9 cellular contexts compared by ENCODE assay signal in genomic region chr2:127386246-127386645, GRCh38. TPM values are rescaled to one million over a fixed set of nuclear protein-coding genes. Genes with fewer than 3 reads are reported as not detected.
DNase-seq lines count a peak whose midpoint lies in the region; ATAC-seq, FAIRE-seq and TF ChIP-seq lines count a peak whose summit lies in the region.
"Had no signal": no experiment of that assay in that cellular context is flagged by ENCODE, and none has a peak within 500 bp of the region (broad histone marks: within the 10 kb centered on the region; RNA-seq: fewer than 3 reads in every experiment).

No MANE protein-coding gene starts in this region.

- CTCF ChIA-PET in activated naive CD4-positive, alpha-beta T cell treated with anti-CD3 and anti-CD28 coated beads for 36 hours (lab: Charles Lee): interaction anchor here (2.0 kb wide), 1 partner anchor 29 kb away, joined by 9 read pairs; no protein-coding TSS in a partner anchor

- ATAC-seq in activated T-helper 17 cell treated with anti-CD3 and anti-CD28 coated beads, Interleukin-2, amount 50 U/mL, for 72 hours (replicated peaks): no peak

- DNase-seq in activated naive CD4-positive, alpha-beta T cell treated with anti-CD3 and anti-CD28 coated beads for 36 hours: no peak
- no peak for DNase-seq in activated naive CD4-positive, alpha-beta T cell treated with Interleukin-2 at 50 U/mL for 16 hours
- DNase-seq in iris pigment epithelial cell (ENCODE audit: low read depth): peak; percentile 18
- no peak for DNase-seq in tibial nerve (ENCODE audit: low spot score in 2 of 2)
- DNase-seq in HuH-7 (ENCODE audit: low spot score): no peak
- DNase-seq in urothelium cell line (ENCODE audit: low spot score): no peak
- DNase-seq in ACHN: no peak
- DNase-seq: activated CD4-positive, alpha-beta T cell treated with anti-CD3 and anti-CD28 coated beads for 48 hours had no signal

- no peaks in the 10 kb centered on the region for H3K36me3 ChIP-seq in tibial nerve

- intact Hi-C loops in activated naive CD4-positive, alpha-beta T cell treated with anti-CD3 and anti-CD28 coated beads for 36 hours (cut with micrococcal nuclease): loop anchor here (2.0 to 5.0 kb wide), 3 partner anchors 305 to 729 kb away; partner anchors contain the start of genes GYPC and SAP130

- no peaks in the 10 kb centered on the region for H3K9me3 Mint-ChIP-seq in activated naive CD4-positive, alpha-beta T cell treated with anti-CD3 and anti-CD28 coated beads for 36 hours
- no peaks in the 10 kb centered on the region for H3K9me3 Mint-ChIP-seq in activated T-helper 17 cell treated with anti-CD3 and anti-CD28 coated beads, Interleukin-2, amount 50 U/mL, for 72 hours

- peaks cover 0 to 60% (median 22%) of the 10 kb centered on the region in 4 donors for H3K4me1 ChIP-seq in tibial nerve

- no peaks in the 10 kb centered on the region for H3K27me3 Mint-ChIP-seq in activated naive CD4-positive, alpha-beta T cell treated with anti-CD3 and anti-CD28 coated beads for 36 hours (ENCODE audit: low read depth)
- no peaks in the 10 kb centered on the region for H3K27me3 Mint-ChIP-seq in activated T-helper 17 cell treated with anti-CD3 and anti-CD28 coated beads, Interleukin-2, amount 50 U/mL, for 72 hours

- FAIRE-seq in urothelium cell line (lab: Jason Lieb, UNC): no peak

- peaks cover 68% of the 10 kb centered on the region for H3K4me1 Mint-ChIP-seq in activated naive CD4-positive, alpha-beta T cell treated with anti-CD3 and anti-CD28 coated beads for 36 hours (ENCODE audit: low read depth)
- peaks cover 46% of the 10 kb centered on the region for H3K4me1 Mint-ChIP-seq in activated T-helper 17 cell treated with anti-CD3 and anti-CD28 coated beads, Interleukin-2, amount 50 U/mL, for 72 hours

- WGBS in tibial nerve, 2 donors: 58 to 63% methylated on average over 4 of the region's 4 CpGs

- TF ChIP-seq CTCF in tibial nerve (IDR thresholded peaks at IDR 0.05): no peak

- in situ Hi-C loops in ACHN (cut with HindIII; ENCODE audit: low pct_ligation_motif_present, low pct_unique_long_range_greater_than_20kb, low sequenced_read_pairs): no loop called here

- H3K27ac ChIP-seq in tibial nerve: peak overlapping the region in 3 of 4 donors; percentile 100

- H3K4me3 ChIP-seq in tibial nerve: peak overlapping the region in 1 of 4 donors; percentile 95

- no peaks in the 10 kb centered on the region for H3K27me3 ChIP-seq in tibial nerve

- no peak for TF ChIP-seq POLR2A in tibial nerve (IDR thresholded peaks at IDR 0.05)

- H3K4me3 Mint-ChIP-seq in activated naive CD4-positive, alpha-beta T cell treated with anti-CD3 and anti-CD28 coated beads for 36 hours: peak overlapping the region; percentile 85
- peak overlapping the region; percentile 99 for H3K4me3 Mint-ChIP-seq in activated T-helper 17 cell treated with anti-CD3 and anti-CD28 coated beads, Interleukin-2, amount 50 U/mL, for 72 hours

- TF ChIP-seq EP300 in tibial nerve (IDR thresholded peaks at IDR 0.05): peak in 1 of 2 donors; percentile 31

- H3K27ac Mint-ChIP-seq in activated naive CD4-positive, alpha-beta T cell treated with anti-CD3 and anti-CD28 coated beads for 36 hours: no peak overlapping the region
- peak overlapping the region; percentile 95 for H3K27ac Mint-ChIP-seq in activated T-helper 17 cell treated with anti-CD3 and anti-CD28 coated beads, Interleukin-2, amount 50 U/mL, for 72 hours

- peaks cover 9% of the 10 kb centered on the region for H3K36me3 Mint-ChIP-seq in activated naive CD4-positive, alpha-beta T cell treated with anti-CD3 and anti-CD28 coated beads for 36 hours (ENCODE audit: low read depth)
- peaks cover 28% of the 10 kb centered on the region for H3K36me3 Mint-ChIP-seq in activated T-helper 17 cell treated with anti-CD3 and anti-CD28 coated beads, Interleukin-2, amount 50 U/mL, for 72 hours (ENCODE audit: low read depth)

- H3K9me3 ChIP-seq in tibial nerve: no peaks in the 10 kb centered on the region

RNA-seq across cellular contexts. Expression of gene MAP3K2, which starts 1.5 kb away (rescaled TPM):
- total RNA-seq in activated naive CD4-positive, alpha-beta T cell treated with anti-CD3 and anti-CD28 coated beads for 36 hours: 10 to 100 TPM; 27.1 to 27.4 TPM
- 10 to 100 TPM; 44.9 to 92.5 TPM for total RNA-seq in activated T-helper 17 cell treated with anti-CD3 and anti-CD28 coated beads, Interleukin-2, amount 50 U/mL, for 72 hours
- total RNA-seq in tibial nerve: 10 to 100 TPM; 34.2 to 69.5 (median 61.1) TPM

RNA-seq across cellular contexts. Expression of gene PROC, which starts 32.0 kb away (rescaled TPM):
- not detected for total RNA-seq in activated naive CD4-positive, alpha-beta T cell treated with anti-CD3 and anti-CD28 coated beads for 36 hours
- total RNA-seq in activated T-helper 17 cell treated with anti-CD3 and anti-CD28 coated beads, Interleukin-2, amount 50 U/mL, for 72 hours: not detected
- total RNA-seq in tibial nerve: not detected
